In genomic region chr16:81573533-81573932, GRCh38 we compare ENCODE assay signal across 18 cellular contexts.
DNase-seq lines count a peak whose midpoint lies in the region; ATAC-seq, FAIRE-seq and TF ChIP-seq lines count a peak whose summit lies in the region.
"Had no signal": no experiment of that assay in that cellular context is flagged by ENCODE, and none has a peak within 500 bp of the region (broad histone marks: within the 10 kb centered on the region; RNA-seq: fewer than 3 reads in every experiment).

No MANE protein-coding gene starts in this region.

- peaks cover 25% of the 10 kb centered on the region for H3K79me1 ChIP-seq in H1 (ENCODE audit: low read depth, low read length)

- no peak overlapping the region for H3K9ac ChIP-seq in H1 (replicated peaks in 1 of 4; ENCODE audit: extremely low read depth in 1 of 4, low read depth in 3 of 4, low read length in 3 of 4)

- peaks cover 5 to 32% of the 10 kb centered on the region in 2 experiments for H4K20me1 ChIP-seq in H1 (replicated peaks in 1 of 2; ENCODE audit: control insufficient read depth in 1 of 2, insufficient read depth in 2 of 2, low read length in 2 of 2)

- no peak overlapping the region for H4K8ac ChIP-seq in H1 (ENCODE audit: extremely low read depth, insufficient read depth, low read length)

- no peak overlapping the region for H2AFZ ChIP-seq in H1 (ENCODE audit: low read length)
- H2AFZ ChIP-seq: GM23338 had no signal

- H3K9me3 ChIP-seq in Caco-2 = no peaks in the 10 kb centered on the region
- no peaks in the 10 kb centered on the region for H3K9me3 ChIP-seq in H1 (ENCODE audit: insufficient read depth in 2 of 2, low read depth in 1 of 2, low read length in 1 of 2)
- no peaks in the 10 kb centered on the region for H3K9me3 ChIP-seq in psoas muscle
- H3K9me3 ChIP-seq: HAP-1 had no signal

- H3K4me3 ChIP-seq in Caco-2 (ENCODE audit: low read depth, low read length) = no peak overlapping the region
- H3K4me3 ChIP-seq in H1 (ENCODE audit: extremely low read depth in 1 of 4, insufficient read depth in 2 of 4, low read depth in 3 of 4, low read length in 4 of 4) = no peak overlapping the region
- H3K4me3 ChIP-seq in psoas muscle = no peak overlapping the region
- H3K4me3 ChIP-seq: GM12878, GM23338, HAP-1 had no signal

- ATAC-seq in activated CD8-positive, alpha-beta T cell treated with anti-CD3 and anti-CD28 coated beads, Interleukin-2, amount 10 ng/mL, durations not matched to agents 7 days and 5 days = no peak
- no peak for ATAC-seq in psoas muscle
- ATAC-seq: GM12878, GM23338 had no signal

- no peak overlapping the region for H3K23ac ChIP-seq in H1 (ENCODE audit: insufficient read length)

- FAIRE-seq in HTR-8/SVneo (lab: Jason Lieb, UNC) (peak; percentile 20), H1 (lab: Jason Lieb, UNC) (no peak)
- FAIRE-seq: G401.6, GM12878, GM19239, H54 had no signal

- POLR2A ChIA-PET in Caco-2 (lab: Charles Lee) (no interaction called here), H1 (lab: Charles Lee; ENCODE audit: partially characterized antibody) (no interaction called here)
- POLR2A ChIA-PET in activated CD8-positive, alpha-beta T cell treated with anti-CD3 and anti-CD28 coated beads, Interleukin-2, amount 10 ng/mL, durations not matched to agents 7 days and 5 days (lab: Charles Lee) = no interaction called here

- no peak overlapping the region for H4K91ac ChIP-seq in H1 (replicated peaks; ENCODE audit: insufficient read length, low read length)

- H3K36me3 Mint-ChIP-seq in Caco-2 (ENCODE audit: insufficient read depth, unreplicated experiment) = peaks cover 8% of the 10 kb centered on the region
- no peaks in the 10 kb centered on the region for H3K36me3 Mint-ChIP-seq in activated CD8-positive, alpha-beta T cell treated with anti-CD3 and anti-CD28 coated beads, Interleukin-2, amount 10 ng/mL, durations not matched to agents 7 days and 5 days (ENCODE audit: low read depth)
- H3K36me3 Mint-ChIP-seq: CD4-positive, alpha-beta memory T cell had no signal

- no TSS peak for BruUV-seq in Caco-2 (replicated peaks; lab: Mats Ljungman, UMichigan)

- H3K18ac ChIP-seq in H1 (ENCODE audit: extremely low read depth, low read length) = no peak overlapping the region

- no peaks in the 10 kb centered on the region for H3K27me3 ChIP-seq in Caco-2 (replicated peaks; ENCODE audit: control insufficient read depth, insufficient read depth, low read length)
- H3K27me3 ChIP-seq in H1 (replicated peaks in 1 of 4; ENCODE audit: control insufficient read depth in 3 of 4, extremely low read depth in 1 of 4, insufficient read depth in 3 of 4, low read length in 3 of 4) = no peaks in the 10 kb centered on the region
- H3K27me3 ChIP-seq in psoas muscle (ENCODE audit: insufficient read depth in 3 of 3, low read length in 2 of 3) = no peaks in the 10 kb centered on the region

- TF ChIP-seq POLR2A in H1 (IDR thresholded peaks at IDR 0.05; ENCODE audit: control extremely low read depth in 1 of 2, low read depth in 2 of 2, low read length in 2 of 2) = no peak

- H3K4me2 ChIP-seq in H1 (ENCODE audit: insufficient read depth in 1 of 2, low read depth in 2 of 2, low read length in 2 of 2) = no peak overlapping the region
- H3K4me2 ChIP-seq: GM23338 had no signal

- TF ChIP-seq CTCF in Caco-2 (IDR thresholded peaks at IDR 0.05; ENCODE audit: insufficient read depth in 1 of 2, low read depth in 1 of 2, low read length in 1 of 2, severe bottlenecking in 1 of 2, unreplicated experiment in 1 of 2) (no peak), H1 (IDR thresholded peaks at IDR 0.05; ENCODE audit: control extremely low read depth in 1 of 3, insufficient read depth in 1 of 3, low read depth in 1 of 3, low read length in 3 of 3) (no peak), psoas muscle (IDR thresholded peaks at IDR 0.05) (no peak)

- DNase-seq in Caco-2 (no peak), HTR-8/SVneo (ENCODE audit: insufficient read length, low spot score) (no peak), H1 (ENCODE audit: low read depth in 1 of 2, low spot score in 2 of 2) (no peak), kidney tubule cell (ENCODE audit: low spot score) (peak; percentile 54), cortex of kidney (lab: John Stamatoyannopoulos, UW) (no peak), psoas muscle (no peak)
- DNase-seq in activated CD8-positive, alpha-beta T cell treated with anti-CD3 and anti-CD28 coated beads, Interleukin-2, amount 10 ng/mL, durations not matched to agents 7 days and 5 days = no peak
- DNase-seq: Calu3; CD4-positive, alpha-beta memory T cell; DMS53; DND-41; HFFc6 had no signal

- no peak overlapping the region for H2BK12ac ChIP-seq in H1 (ENCODE audit: low read depth, low read length)

- no peak for TF ChIP-seq EP300 in H1 (IDR thresholded peaks at IDR 0.05; ENCODE audit: borderline replicate concordance in 1 of 2, low read depth in 2 of 2, low read length in 2 of 2)

- WGBS in H1 (ENCODE audit: extremely low coverage in 1 of 2, insufficient coverage in 1 of 2, insufficient read length in 1 of 2, insufficient replicate concordance in 2 of 2, low coverage in 1 of 2, low lambda C conversion rate in 2 of 2, missing lambda C conversion rate in 1 of 2), 2 experiments = 91% methylated on average over 6 of the region's 6 CpGs; no CpG with 5 or more reads in 1 of the 2 experiments
- 65 to 82% (median 68%) methylated on average over 6 of the region's 6 CpGs for WGBS in psoas muscle, 3 donors

- CTCF ChIA-PET in Caco-2 (lab: Charles Lee) (no interaction called here), H1 (lab: Charles Lee; ENCODE audit: partially characterized antibody) (interaction anchor here (0.7 to 1.8 kb wide), 4 partner anchors 9 to 119 kb away, joined by 3 to 7 read pairs (median 4); no protein-coding TSS in a partner anchor)
- CTCF ChIA-PET in activated CD8-positive, alpha-beta T cell treated with anti-CD3 and anti-CD28 coated beads, Interleukin-2, amount 10 ng/mL, durations not matched to agents 7 days and 5 days (lab: Charles Lee) = no interaction called here

- H2BK5ac ChIP-seq in H1 (ENCODE audit: low read depth, low read length) = no peak overlapping the region

- H3K27me3 Mint-ChIP-seq in Caco-2 (ENCODE audit: insufficient read depth, unreplicated experiment) = no peaks in the 10 kb centered on the region
- H3K27me3 Mint-ChIP-seq in activated CD8-positive, alpha-beta T cell treated with anti-CD3 and anti-CD28 coated beads, Interleukin-2, amount 10 ng/mL, durations not matched to agents 7 days and 5 days (ENCODE audit: low read depth) = no peaks in the 10 kb centered on the region
- H3K27me3 Mint-ChIP-seq: CD4-positive, alpha-beta memory T cell had no signal

- no peak overlapping the region for H3K56ac ChIP-seq in H1 (replicated peaks; ENCODE audit: insufficient read length, low read depth, low read length)

- H3K4me1 Mint-ChIP-seq in Caco-2 (ENCODE audit: low read depth, unreplicated experiment) = no peaks in the 10 kb centered on the region
- peaks cover 3% of the 10 kb centered on the region for H3K4me1 Mint-ChIP-seq in activated CD8-positive, alpha-beta T cell treated with anti-CD3 and anti-CD28 coated beads, Interleukin-2, amount 10 ng/mL, durations not matched to agents 7 days and 5 days (ENCODE audit: low read depth)

- no peak overlapping the region for H2BK20ac ChIP-seq in H1 (ENCODE audit: low read length)

- H3K36me3 ChIP-seq in Caco-2 (ENCODE audit: control insufficient read depth, insufficient read depth, low read length) (peaks cover 1% of the 10 kb centered on the region; the same call in 1 of the 2 replicates), H1 (ENCODE audit: control insufficient read depth in 2 of 4, insufficient read depth in 4 of 4, low read length in 3 of 4) (no peaks in the 10 kb centered on the region; a peak in 1 of 8 replicates), psoas muscle (ENCODE audit: insufficient read depth in 1 of 2, low read depth in 1 of 2) (no peaks in the 10 kb centered on the region)
- H3K36me3 ChIP-seq: HAP-1 had no signal

- H3K4ac ChIP-seq in H1 (replicated peaks; ENCODE audit: insufficient read length, low read depth, low read length) = no peak overlapping the region

- H3K27ac Mint-ChIP-seq in Caco-2 (ENCODE audit: unreplicated experiment) = peak overlapping the region; percentile 46
- H3K27ac Mint-ChIP-seq in activated CD8-positive, alpha-beta T cell treated with anti-CD3 and anti-CD28 coated beads, Interleukin-2, amount 10 ng/mL, durations not matched to agents 7 days and 5 days = no peak overlapping the region
- H3K27ac Mint-ChIP-seq: GM23338, HFFc6 had no signal

- H2BK120ac ChIP-seq in H1 (replicated peaks; ENCODE audit: low read depth, low read length) = no peak overlapping the region

- no peak overlapping the region for H2BK15ac ChIP-seq in H1 (ENCODE audit: low read length)

- intact Hi-C loops in Caco-2 (cut with micrococcal nuclease; ENCODE audit: unreplicated experiment) = no loop called here
- intact Hi-C loops in psoas muscle (cut with DNase I) = no loop called here

- H3K23me2 ChIP-seq in H1 (ENCODE audit: low read depth, low read length) = peaks cover 13% of the 10 kb centered on the region; the same call in 1 of the 2 replicates

- H3K14ac ChIP-seq in H1 (ENCODE audit: insufficient read length) = no peak overlapping the region

- no peak overlapping the region for H4K5ac ChIP-seq in H1 (ENCODE audit: insufficient read length, low read depth, low read length)

- peaks cover 0 to 63% of the 10 kb centered on the region in 2 experiments; a peak in 3 of 4 replicates for H3K79me2 ChIP-seq in H1 (ENCODE audit: control insufficient read depth in 1 of 2, insufficient read depth in 2 of 2, low read length in 2 of 2)

- H3K4me3 Mint-ChIP-seq in Caco-2 (ENCODE audit: unreplicated experiment) = no peak overlapping the region
- no peak overlapping the region for H3K4me3 Mint-ChIP-seq in activated CD8-positive, alpha-beta T cell treated with anti-CD3 and anti-CD28 coated beads, Interleukin-2, amount 10 ng/mL, durations not matched to agents 7 days and 5 days
- H3K4me3 Mint-ChIP-seq: CD4-positive, alpha-beta memory T cell; GM23338; HFFc6 had no signal

- H3K27ac ChIP-seq in H1 (ENCODE audit: low read depth, low read length) (no peak overlapping the region), psoas muscle (no peak overlapping the region)

- H2AK5ac ChIP-seq in H1 (ENCODE audit: low read depth, low read length) = no peak overlapping the region

- no peak for TF ChIP-seq RAD21 in H1 (IDR thresholded peaks at IDR 0.05 in 1 of 2, conservative IDR thresholded peaks at IDR 0.05 in 1 of 2; ENCODE audit: low read depth in 2 of 2, low read length in 2 of 2)

- no peaks in the 10 kb centered on the region for H3K9me3 Mint-ChIP-seq in Caco-2 (ENCODE audit: unreplicated experiment)
- no peaks in the 10 kb centered on the region for H3K9me3 Mint-ChIP-seq in activated CD8-positive, alpha-beta T cell treated with anti-CD3 and anti-CD28 coated beads, Interleukin-2, amount 10 ng/mL, durations not matched to agents 7 days and 5 days (ENCODE audit: insufficient read depth)
- H3K9me3 Mint-ChIP-seq: CD4-positive, alpha-beta memory T cell; GM23338; HFFc6 had no signal

- H3K4me1 ChIP-seq in Caco-2 (no peaks in the 10 kb centered on the region; the same call in 1 of the 2 replicates), H1 (replicated peaks in 1 of 4; ENCODE audit: control insufficient read depth in 3 of 4, insufficient read depth in 4 of 4, low read length in 3 of 4) (peaks cover 0 to 6% (median 4%) of the 10 kb centered on the region in 4 experiments; a peak in 4 of 7 replicates), psoas muscle (no peaks in the 10 kb centered on the region)
- H3K4me1 ChIP-seq: HAP-1 had no signal

TF ChIP-seq in H1, 55 proteins besides CTCF, POLR2A, EP300 and RAD21 (continues in another document):
- no peak for TF ChIP-seq KDM4A (IDR thresholded peaks at IDR 0.05; ENCODE audit: low read depth, low read length, severe bottlenecking)
